In the genomic region with DNA sequence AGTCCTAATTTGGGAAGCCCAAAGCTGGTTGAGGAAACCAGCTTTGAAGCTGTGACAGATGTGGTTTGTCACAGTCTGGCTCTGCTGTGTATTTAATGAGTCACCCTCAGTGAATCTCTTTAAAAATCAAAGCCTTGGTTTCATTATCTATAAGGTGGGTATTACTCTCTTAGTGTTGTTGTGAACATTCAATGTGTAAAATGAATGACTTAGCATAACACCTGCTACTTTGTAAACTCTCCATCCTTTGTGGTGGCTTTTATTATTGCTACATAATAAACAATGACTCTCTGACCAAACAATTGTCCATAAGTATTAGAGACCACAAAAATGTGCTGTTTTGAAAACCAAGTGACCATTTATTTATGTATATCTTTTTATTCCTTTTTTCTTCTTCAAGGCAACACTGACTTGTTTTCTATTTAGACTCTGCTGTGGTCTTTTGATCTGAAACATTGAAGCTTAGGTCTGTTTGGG, we compare ENCODE assay signal across 9 cellular contexts. TPM values are rescaled to one million over a fixed set of nuclear protein-coding genes. Genes with fewer than 3 reads are reported as not detected.
DNase-seq lines count a peak whose midpoint lies in the region; ATAC-seq, FAIRE-seq and TF ChIP-seq lines count a peak whose summit lies in the region.
"Had no signal": no experiment of that assay in that cellular context is flagged by ENCODE, and none has a peak within 500 bp of the region (broad histone marks: within the 10 kb centered on the region; RNA-seq: fewer than 3 reads in every experiment).

No MANE protein-coding gene starts in this region.

- peaks cover 4% of the 10 kb centered on the region for H3K27me3 Mint-ChIP-seq in activated T-cell treated with anti-CD3 and anti-CD28 coated beads, Interleukin-2, amount 50 U/mL, for 72 hours (ENCODE audit: low read depth)

- H3K79me2 ChIP-seq in GM12878 (ENCODE audit: control insufficient read depth, insufficient read depth, low read length) (no peaks in the 10 kb centered on the region), Karpas-422 (ENCODE audit: low read length) (no peaks in the 10 kb centered on the region)

- H3K27ac ChIP-seq in GM12878 (ENCODE audit: control insufficient read depth, insufficient read depth) (no peak overlapping the region), neuronal stem cell (replicated peaks; ENCODE audit: low read length) (no peak overlapping the region), Karpas-422 (ENCODE audit: low read length) (no peak overlapping the region)

- no peak overlapping the region for H2AK5ac ChIP-seq in neuronal stem cell (ENCODE audit: low read depth, low read length)

- no peak overlapping the region for H2BK15ac ChIP-seq in neuronal stem cell (ENCODE audit: low read length)

- peaks cover 3 to 7% of the 10 kb centered on the region in 2 donors for H3K9me3 Mint-ChIP-seq in activated T-cell treated with anti-CD3 and anti-CD28 coated beads, Interleukin-2, amount 50 U/mL, for 72 hours

- in situ Hi-C loops in GM12878 (cut with MboI): no loop called here

- H3K36me3 Mint-ChIP-seq in activated T-cell treated with anti-CD3 and anti-CD28 coated beads, Interleukin-2, amount 50 U/mL, for 72 hours (ENCODE audit: insufficient read depth in 2 of 2): peaks cover 5 to 11% of the 10 kb centered on the region in 2 donors

- no peak overlapping the region for H2BK120ac ChIP-seq in neuronal stem cell (ENCODE audit: low read depth, low read length)

- H3K4me1 ChIP-seq in GM12878 (ENCODE audit: control insufficient read depth, insufficient read depth, low read length) (no peaks in the 10 kb centered on the region), neuronal stem cell (ENCODE audit: control insufficient read depth in 2 of 2, insufficient read depth in 1 of 2, low read depth in 1 of 2, low read length in 2 of 2) (peaks cover 3% of the 10 kb centered on the region in 2 donors), Karpas-422 (ENCODE audit: low read length) (no peaks in the 10 kb centered on the region)

- BruUV-seq in GM12878 (replicated peaks; lab: Mats Ljungman, UMichigan): no TSS peak

- intact Hi-C loops in GM12878 (cut with micrococcal nuclease; ENCODE audit: unreplicated experiment): no loop called here

- H3K18ac ChIP-seq in neuronal stem cell (ENCODE audit: low read length): no peak overlapping the region

- no peak overlapping the region for H4K8ac ChIP-seq in neuronal stem cell (ENCODE audit: low read depth, low read length)

- H3K4me1 Mint-ChIP-seq in activated T-cell treated with anti-CD3 and anti-CD28 coated beads, Interleukin-2, amount 50 U/mL, for 72 hours (ENCODE audit: low read depth): peaks cover 59% of the 10 kb centered on the region

- FAIRE-seq in GM12878 (lab: Jason Lieb, UNC): no peak
- FAIRE-seq: keratinocyte had no signal

- H3K4ac ChIP-seq in neuronal stem cell (ENCODE audit: low read length): no peak overlapping the region

- peak overlapping the region; percentile 80 for H3K27ac Mint-ChIP-seq in activated T-cell treated with anti-CD3 and anti-CD28 coated beads, Interleukin-2, amount 50 U/mL, for 72 hours

- H3K9ac ChIP-seq in GM12878 (ENCODE audit: control insufficient read depth, insufficient read depth, low read length) (no peak overlapping the region), neuronal stem cell (ENCODE audit: low read depth, low read length, poor library complexity) (no peak overlapping the region), Karpas-422 (ENCODE audit: low read length) (no peak overlapping the region)

- no peak for TF ChIP-seq RAD21 in GM12878 (IDR thresholded peaks at IDR 0.05; ENCODE audit: insufficient read depth, low read depth, low read length)

- no peak overlapping the region for H3K23ac ChIP-seq in neuronal stem cell (ENCODE audit: low read depth, low read length, poor library complexity)

- DNase-seq in activated T-cell treated with anti-CD3 and anti-CD28 coated beads, Interleukin-2, amount 50 U/mL, for 72 hours: peak in 1 of 2 donors; percentile 4
- no peak for DNase-seq in activated T-cell treated with anti-CD3 and anti-CD28 coated beads, Interleukin-2, amount 50 U/mL, for 48 hours
- DNase-seq in GM12878 (ENCODE audit: low read depth, low spot score): peak; percentile 23
- DNase-seq in stimulated activated naive CD8-positive, alpha-beta T cell treated with anti-CD3 and anti-CD28 coated beads, Interleukin-15, Interleukin-2, amounts not matched to agents 100 U/mL and 50 U/mL, for 24 hours: no peak
- no peak for DNase-seq in neuronal stem cell (ENCODE audit: low spot score)
- no peak for DNase-seq in Karpas-422

- POLR2A ChIA-PET in GM12878 (lab: Charles Lee): interaction anchor here (0.6 kb wide), 1 partner anchor 147 kb away, joined by 6 read pairs; no protein-coding TSS in a partner anchor

- peak in 1 of 2 experiments; percentile 65; a peak in 1 of 4 replicates for TF ChIP-seq EP300 in GM12878 (IDR thresholded peaks at IDR 0.05; ENCODE audit: borderline replicate concordance in 1 of 2, control insufficient read depth in 1 of 2, low read depth in 2 of 2, low read length in 2 of 2)

- H3K4me3 ChIP-seq in GM12878 (no peak overlapping the region), neuronal stem cell (ENCODE audit: low read length in 2 of 2) (no peak overlapping the region), Karpas-422 (ENCODE audit: low read length) (no peak overlapping the region)

- no peaks in the 10 kb centered on the region for H3K9me2 ChIP-seq in Karpas-422 (replicated peaks; ENCODE audit: insufficient read depth, low read length)

- H2BK5ac ChIP-seq in neuronal stem cell (ENCODE audit: low read length): no peak overlapping the region

- no peak overlapping the region for H3K14ac ChIP-seq in neuronal stem cell (ENCODE audit: low read length)

- H3K27me3 ChIP-seq in GM12878 (replicated peaks in 1 of 2; ENCODE audit: control insufficient read depth in 2 of 2, insufficient read depth in 2 of 2, low read length in 1 of 2): no peaks in the 10 kb centered on the region
- H3K27me3 ChIP-seq in neuronal stem cell (ENCODE audit: control insufficient read depth in 3 of 3, insufficient read depth in 3 of 3, low read depth in 1 of 3, low read length in 3 of 3): no peaks in the 10 kb centered on the region
- H3K27me3 ChIP-seq in Karpas-422 (ENCODE audit: low read length): no peaks in the 10 kb centered on the region

- TF ChIP-seq POLR2A in GM12878 (IDR thresholded peaks at IDR 0.05; ENCODE audit: low read depth, low read length): no peak

- no peak overlapping the region for H2BK12ac ChIP-seq in neuronal stem cell (ENCODE audit: low read length)

- peak overlapping the region in 1 of 2 donors; percentile 54 for H3K4me3 Mint-ChIP-seq in activated T-cell treated with anti-CD3 and anti-CD28 coated beads, Interleukin-2, amount 50 U/mL, for 72 hours

- H4K20me1 ChIP-seq in GM12878 (ENCODE audit: control insufficient read depth, insufficient read depth) (no peaks in the 10 kb centered on the region), Karpas-422 (ENCODE audit: insufficient read depth, low read depth, low read length) (no peaks in the 10 kb centered on the region)

- SMC1A ChIA-PET in GM12878 (lab: Charles Lee; ENCODE audit: uncharacterized antibody, unreplicated experiment): interaction anchor here (1.3 kb wide), 1 partner anchor 49 kb away, joined by 3 read pairs; no protein-coding TSS in a partner anchor

- no peak for TF ChIP-seq CTCF in GM12878 (IDR thresholded peaks at IDR 0.05 in 2 of 3, conservative IDR thresholded peaks at IDR 0.05 in 1 of 3; ENCODE audit: control insufficient read depth in 2 of 3, extremely low read depth in 1 of 3, insufficient read depth in 1 of 3, low read depth in 3 of 3, low read length in 3 of 3)

- H3K79me1 ChIP-seq in neuronal stem cell (ENCODE audit: low read depth, low read length): no peaks in the 10 kb centered on the region

- H2AFZ ChIP-seq in GM12878 (ENCODE audit: control insufficient read depth, low read depth, low read length) (no peak overlapping the region), neuronal stem cell (ENCODE audit: low read length) (no peak overlapping the region), Karpas-422 (ENCODE audit: low read length) (no peak overlapping the region)

- RAD21 ChIA-PET in GM12878 (lab: Charles Lee; ENCODE audit: unreplicated experiment): no interaction called here

- no peaks in the 10 kb centered on the region for H3K36me3 ChIP-seq in GM12878 (ENCODE audit: control insufficient read depth in 2 of 2, insufficient read depth in 2 of 2, low read length in 1 of 2)
- no peaks in the 10 kb centered on the region for H3K36me3 ChIP-seq in neuronal stem cell (replicated peaks in 1 of 2; ENCODE audit: control insufficient read depth in 2 of 2, insufficient read depth in 2 of 2, low read length in 2 of 2)
- H3K36me3 ChIP-seq in Karpas-422 (ENCODE audit: insufficient read depth, low read length): no peaks in the 10 kb centered on the region

- H3K9me3 ChIP-seq in GM12878 (replicated peaks; ENCODE audit: control insufficient read depth, insufficient read depth, low read length): no peaks in the 10 kb centered on the region; the same call in 2 of the 3 replicates
- H3K9me3 ChIP-seq in neuronal stem cell (replicated peaks in 1 of 2; ENCODE audit: control insufficient read depth in 2 of 2, insufficient read depth in 1 of 2, low read depth in 1 of 2, low read length in 2 of 2): peaks cover 2 to 4% of the 10 kb centered on the region in 2 donors
- H3K9me3 ChIP-seq in Karpas-422 (ENCODE audit: low read length): 0 out of 2 replicates have a peak, but pooled peaks cover 3% of the 10 kb centered on the region

- H3K4me2 ChIP-seq in GM12878 (ENCODE audit: control insufficient read depth, insufficient read depth) (no peak overlapping the region), neuronal stem cell (ENCODE audit: insufficient read depth, low read length, poor library complexity, severe bottlenecking) (no peak overlapping the region), Karpas-422 (ENCODE audit: low read depth, low read length, poor library complexity, severe bottlenecking) (no peak overlapping the region)

- H4K91ac ChIP-seq in neuronal stem cell (ENCODE audit: low read depth, low read length, poor library complexity): no peak overlapping the region

- peak; percentile 91 to 93 for ATAC-seq in activated T-cell treated with anti-CD3 and anti-CD28 coated beads, Interleukin-2, amount 50 U/mL, for 72 hours (replicated peaks in 1 of 2)
- ATAC-seq in HG03558 (IDR thresholded peaks at IDR 0.05; ENCODE audit: extremely low read depth, unreplicated experiment): peak; percentile 73
- peak; percentile 90 for ATAC-seq in GM12878
- ATAC-seq in stimulated activated naive CD8-positive, alpha-beta T cell treated with anti-CD3 and anti-CD28 coated beads, Interleukin-15, Interleukin-2, amounts not matched to agents 100 U/mL and 50 U/mL, for 24 hours: peak; percentile 90
- no peak for ATAC-seq in HG02623 (IDR thresholded peaks at IDR 0.05; ENCODE audit: unreplicated experiment)

- CTCF ChIA-PET in GM12878 (lab: Yijun Ruan, JAX): no interaction called here

RNA-seq across cellular contexts. Expression of a gene that starts 24.6 kb away (rescaled TPM):
- total RNA-seq in activated T-cell treated with anti-CD3 and anti-CD28 coated beads, Interleukin-2, amount 50 U/mL, for 72 hours: 1 to 10 TPM; 3.2 to 3.4 TPM
- total RNA-seq in GM12878 (2013; cell fraction: nucleolus; rRNA removed): 70.7 and 70.9 TPM in 2 replicates
- total RNA-seq in GM12878 (2014; rRNA removed): 0.23 and 0.76 TPM in 2 replicates
- total RNA-seq in GM12878 (2014; rRNA removed; fragmentation: Illumina TruSeq; extraction: Trizol): 0.09 and 0.27 TPM in 2 replicates
- total RNA-seq in GM12878 (2021): 0.36 and 0.48 TPM in 2 replicates
- 0.25 TPM for polyA plus RNA-seq in GM12878 (2011; ENCODE audit: low read depth)
- 5.3 and 7.7 TPM in 2 replicates for polyA plus RNA-seq in GM12878 (2011; rRNA removed)
- 2.3 and 2.9 TPM in 2 replicates for polyA plus RNA-seq in GM12878 (2011; cell fraction: cytosol; rRNA removed)
- polyA plus RNA-seq in GM12878 (2011; cell fraction: nucleus; rRNA removed): 6.1 and 6.2 TPM in 2 replicates
- 0.08 TPM in 1 of 2 replicates, not detected in the other for polyA plus RNA-seq in GM12878 (2012)
- polyA plus RNA-seq in GM12878 (2014; fragmentation: Illumina TruSeq; extraction: Trizol): 0.06 and 0.12 TPM in 2 replicates
- polyA plus RNA-seq in GM12878 (2014; fragmentation: Nextera tagmentation; extraction: Ambion mirVana): under 1 TPM in 1 of 2 experiments, not detected in 1; 0.05 TPM
- polyA plus RNA-seq in GM12878 (2014; rRNA removed): 0.06 and 0.17 TPM in 2 replicates
- polyA plus RNA-seq in GM12878 (2016; fragmentation: Nextera tagmentation; extraction: Ambion mirVana): under 1 TPM; 0.10 to 0.16 TPM
- 16.2 and 18.2 TPM in 2 replicates for polyA minus RNA-seq in GM12878 (2011; rRNA and poly(A)+ RNA removed)
- polyA minus RNA-seq in GM12878 (2011; cell fraction: cytosol; rRNA and poly(A)+ RNA removed): 1.9 and 4.2 TPM in 2 replicates
- polyA minus RNA-seq in GM12878 (2011; cell fraction: nucleus; rRNA and poly(A)+ RNA removed): 38.3 and 61.8 TPM in 2 replicates
- polyA plus RNA-seq in neuronal stem cell (2013, experiment 1 of 2): 10.6 TPM
- polyA plus RNA-seq in neuronal stem cell (2013, experiment 2 of 2): 10.7 TPM
- total RNA-seq in Karpas-422 (2014; rRNA removed; shearing (Covaris generic); ENCODE audit: low replicate concordance): 0.82 and 1.3 TPM in 2 replicates
